Comparison of ENCODE assay signal across 10 cellular contexts in the genomic region with DNA sequence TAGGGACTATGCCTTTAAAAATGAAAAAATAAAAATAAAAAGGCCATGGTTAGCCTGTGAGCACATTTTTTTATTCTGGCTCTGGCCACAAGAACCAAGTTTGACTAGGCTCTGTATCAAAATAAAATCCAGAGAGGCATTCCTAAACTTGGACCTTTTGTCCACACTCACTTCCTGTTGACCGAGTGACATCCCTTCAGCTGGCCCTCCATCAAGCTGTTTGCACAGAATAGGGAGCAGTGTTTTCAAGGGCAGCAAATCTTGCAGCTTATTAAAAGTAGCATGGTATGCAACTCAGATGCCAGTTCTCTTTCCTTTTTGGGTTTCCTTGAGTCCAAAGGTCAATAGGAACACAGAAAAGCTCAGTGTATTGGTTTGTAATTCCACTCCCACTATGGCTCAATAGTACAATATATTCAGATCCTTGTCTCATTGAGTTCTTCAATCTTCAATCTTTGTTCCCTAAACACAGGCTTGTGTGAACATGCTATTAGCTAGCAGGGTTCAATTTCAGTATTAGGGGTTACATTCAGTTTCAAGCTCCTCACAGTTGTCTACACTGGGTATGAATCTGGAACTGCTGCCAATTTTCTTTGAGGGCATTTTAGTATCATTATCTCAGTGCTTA.
A peak's percentile ranks its signal among the peaks of the same experiment; 100 is the strongest.
DNase-seq lines count a peak whose midpoint lies in the region; ATAC-seq and TF ChIP-seq lines count a peak whose summit lies in the region.
"Had no signal": no experiment of that assay in that cellular context is flagged by ENCODE, and none has a peak within 500 bp of the region (broad histone marks: within the 10 kb centered on the region; RNA-seq: fewer than 3 reads in every experiment).

No MANE protein-coding gene starts in this region.

- H3K36me3 ChIP-seq in upper lobe of right lung: no peaks in the 10 kb centered on the region

- no peaks in the 10 kb centered on the region for H3K36me3 Mint-ChIP-seq in activated T-cell treated with anti-CD3 and anti-CD28 coated beads, Interleukin-2, amount 50 U/mL, for 72 hours (ENCODE audit: insufficient read depth in 2 of 2)

- CTCF ChIA-PET in RWPE1 (lab: Yijun Ruan, JAX): no interaction called here

- POLR2A ChIA-PET in RWPE1 (lab: Yijun Ruan, JAX; ENCODE audit: low non-redundant PET): no interaction called here

- H3K27ac Mint-ChIP-seq in activated T-cell treated with anti-CD3 and anti-CD28 coated beads, Interleukin-2, amount 50 U/mL, for 72 hours: no peak overlapping the region

- no peaks in the 10 kb centered on the region for H3K27me3 ChIP-seq in upper lobe of right lung

- H3K4me1 ChIP-seq in upper lobe of right lung: peaks cover 36% of the 10 kb centered on the region
- H3K4me1 ChIP-seq: parathyroid adenoma had no signal

- ATAC-seq in upper lobe of right lung (peak; percentile 86), GM18867 (IDR thresholded peaks at IDR 0.05; ENCODE audit: unreplicated experiment) (no peak)
- ATAC-seq in activated T-cell treated with anti-CD3 and anti-CD28 coated beads, Interleukin-2, amount 50 U/mL, for 72 hours (replicated peaks in 1 of 2): no peak

- H3K4me1 Mint-ChIP-seq in activated T-cell treated with anti-CD3 and anti-CD28 coated beads, Interleukin-2, amount 50 U/mL, for 72 hours (ENCODE audit: low read depth): no peaks in the 10 kb centered on the region

- no peak for TF ChIP-seq CTCF in coronary artery (IDR thresholded peaks at IDR 0.05)
- no peak for TF ChIP-seq CTCF in upper lobe of right lung (IDR thresholded peaks at IDR 0.05)
- TF ChIP-seq CTCF in RWPE1 (conservative IDR thresholded peaks at IDR 0.05; ENCODE audit: low read depth): no peak

- H3K9me3 Mint-ChIP-seq in activated T-cell treated with anti-CD3 and anti-CD28 coated beads, Interleukin-2, amount 50 U/mL, for 72 hours: no peaks in the 10 kb centered on the region

- intact Hi-C loops in upper lobe of right lung (cut with DNase I): no loop called here

- DNase-seq in DMS53 (lab: John Stamatoyannopoulos, UW): peak; percentile 13
- no peak for DNase-seq in DMS53 treated with DMSO at 0.1 percent for 48 hours (lab: John Stamatoyannopoulos, UW; ENCODE audit: unreplicated experiment)
- peak; percentile 82 for DNase-seq in coronary artery (ENCODE audit: low spot score)
- DNase-seq in medulla oblongata (ENCODE audit: extremely low spot score): peak; percentile 35
- DNase-seq in upper lobe of right lung: no peak
- DNase-seq in activated T-cell treated with anti-CD3 and anti-CD28 coated beads, Interleukin-2, amount 50 U/mL, for 72 hours: no peak
- DNase-seq in RWPE1 (ENCODE audit: low spot score): no peak
- DNase-seq: NCI-H526 treated with DMSO at 0.1 percent for 48 hours had no signal

- H3K27me3 Mint-ChIP-seq in activated T-cell treated with anti-CD3 and anti-CD28 coated beads, Interleukin-2, amount 50 U/mL, for 72 hours (ENCODE audit: low read depth): no peaks in the 10 kb centered on the region

- H3K9me3 ChIP-seq in upper lobe of right lung: no peaks in the 10 kb centered on the region

- H3K4me3 ChIP-seq in coronary artery (peak overlapping the region; percentile 2), upper lobe of right lung (no peak overlapping the region)

- H3K4me3 Mint-ChIP-seq in activated T-cell treated with anti-CD3 and anti-CD28 coated beads, Interleukin-2, amount 50 U/mL, for 72 hours: no peak overlapping the region

- H3K27ac ChIP-seq in coronary artery (peak overlapping the region; percentile 31 to 74), upper lobe of right lung (peak overlapping the region; percentile 58), RWPE1 (no peak overlapping the region)
- H3K27ac ChIP-seq: parathyroid adenoma had no signal

Comparison
In these comparisons a context has a peak if more than half of its experiments do, and no peak if none do; other contexts are left out.
1. DNase-seq: peak in DMS53 (single experiment), coronary artery (single experiment) and medulla oblongata (single experiment); none in DMS53 treated with DMSO at 0.1 percent for 48 hours (single experiment), upper lobe of right lung (single experiment), activated T-cell treated with anti-CD3 and anti-CD28 coated beads, Interleukin-2, amount 50 U/mL, for 72 hours (0 of 2) and RWPE1 (single experiment).